In genomic region chr15:76062282-76062681, GRCh38 we compare ENCODE assay signal across 19 cellular contexts. TPM values are rescaled to one million over a fixed set of nuclear protein-coding genes. Genes with fewer than 3 reads are reported as not detected.
"Had no signal": no experiment of that assay in that cellular context is flagged by ENCODE, and none has a peak within 500 bp of the region (broad histone marks: within the 10 kb centered on the region; RNA-seq: fewer than 3 reads in every experiment).

No MANE protein-coding gene starts in this region.

- H3K36me3 ChIP-seq: cardiac muscle cell, left ventricle myocardium inferior, ovary, right lobe of liver, stomach had no signal

- ATAC-seq: foreskin keratinocyte, mucosa of descending colon, right lobe of liver had no signal

- DNase-seq: activated CD4-positive, alpha-beta T cell treated with anti-CD3 and anti-CD28 coated beads for 1 hour; activated CD4-positive, alpha-beta T cell treated with anti-CD3 and anti-CD28 coated beads, Interleukin-2, amount 50 U/mL, for 48 hours; activated gamma-delta T cell; dorsolateral prefrontal cortex; glutamatergic neuron; kidney; left ventricle myocardium inferior; mucosa of descending colon; naive B cell; ovary; right lobe of liver; small intestine; stimulated activated CD4-positive, alpha-beta T cell treated with anti-CD3 and anti-CD28 coated beads, Interleukin-4, amount 100 ng/mL, for 1 hour; stomach; testis had no signal

- H3K9me3 ChIP-seq: left ventricle myocardium inferior, mucosa of descending colon, ovary, right lobe of liver, stomach, testis had no signal

- H3K27ac ChIP-seq: cardiac muscle cell, epithelial cell of prostate, foreskin keratinocyte, left ventricle myocardium inferior, ovary, right lobe of liver, stomach, testis had no signal

- H3K4me1 ChIP-seq: testis had no signal

- H3K27me3 ChIP-seq: dorsolateral prefrontal cortex, ovary, testis had no signal

- H3K4me3 ChIP-seq: cardiac muscle cell, left ventricle myocardium inferior, mucosa of descending colon, ovary, right lobe of liver, stomach, testis had no signal

RNA-seq across cellular contexts. Expression of gene TMEM266, which starts 2.5 kb away (rescaled TPM):
- total RNA-seq: left ventricle myocardium inferior, pulmonary artery endothelial cell had no signal

RNA-seq across cellular contexts. Expression of gene NRG4, which starts 50.1 kb away (rescaled TPM):
- total RNA-seq: foreskin keratinocyte, left ventricle myocardium inferior, pulmonary artery endothelial cell had no signal
